Comparison of ENCODE assay signal across 1 cellular context in genomic region chr16:19505600-19506303, GRCh38.
TF ChIP-seq lines count a peak whose summit lies in the region.

No MANE protein-coding gene starts in this region.

TF ChIP-seq in HepG2, 621 proteins besides CTCF, POLR2A, EP300 and RAD21:
- TF ChIP-seq ZNF235 (CRISPR knock-in tag; IDR thresholded peaks at IDR 0.05; ENCODE audit: borderline replicate concordance), result no peak
- TF ChIP-seq HNRNPK (IDR thresholded peaks at IDR 0.05; ENCODE audit: low read depth, low read length, poor library complexity, severe bottlenecking), result peak; percentile 59
